ENCODE assay signal across 8 cellular contexts in genomic region chr16:589658-590159, GRCh38. TPM values are rescaled to one million over a fixed set of nuclear protein-coding genes. Genes with fewer than 3 reads are reported as not detected.
DNase-seq lines count a peak whose midpoint lies in the region; ATAC-seq and TF ChIP-seq lines count a peak whose summit lies in the region.

TSS of gene RAB40C (plus strand) at chr16:590066. CDS start at chr16:590292, 226 bp downstream.

- H3K36me3 ChIP-seq in left lung, result no peaks in the 10 kb centered on the region

- peaks cover 42 to 63% of the 10 kb centered on the region in 2 donors for H3K4me1 ChIP-seq in left lung

- no peaks in the 10 kb centered on the region for H3K9me3 ChIP-seq in left lung

- DNase-seq in CD14-positive monocyte (ENCODE audit: low spot score), result peak; percentile 99
- peak; percentile 99 for DNase-seq in NCI-H69 (lab: John Stamatoyannopoulos, UW)
- peak; percentile 99 for DNase-seq in activated CD4-positive, alpha-beta T cell treated with anti-CD3 and anti-CD28 coated beads, Interleukin-2, amount 50 U/mL, for 1 hour
- peak; percentile 71 for DNase-seq in cortex of kidney (lab: John Stamatoyannopoulos, UW)
- DNase-seq in left lung, result peak; percentile 97 to 100
- peak; percentile 99 for DNase-seq in stimulated activated CD4-positive, alpha-beta T cell treated with anti-CD3 and anti-CD28 coated beads, Interleukin-2, amount 100 ng/mL, for 4 hours (ENCODE audit: low read depth)

- H3K27ac ChIP-seq in left lung, result peak within 1 kb of the TSS; percentile 96 to 98

- ATAC-seq in GM19395 (IDR thresholded peaks at IDR 0.05; ENCODE audit: unreplicated experiment) (peak; percentile 71), HG03521 (IDR thresholded peaks at IDR 0.05; ENCODE audit: unreplicated experiment) (peak; percentile 67), left lung (peak; percentile 87)

- peak within 1 kb of the TSS; percentile 84 to 90 for H3K4me3 ChIP-seq in left lung

- H3K36me3 Mint-ChIP-seq in CD14-positive monocyte, result peaks cover 7% of the 10 kb centered on the region in 2 donors

- H3K27ac Mint-ChIP-seq in CD14-positive monocyte, result peak within 1 kb of the TSS; percentile 98 to 100 (median 99)

- H3K4me3 Mint-ChIP-seq in CD14-positive monocyte, result peak within 1 kb of the TSS; percentile 91 to 99

- H3K27me3 ChIP-seq in left lung, result no peaks in the 10 kb centered on the region

- H3K27me3 Mint-ChIP-seq in CD14-positive monocyte (ENCODE audit: low read depth in 3 of 3), result peaks cover 3 to 15% (median 12%) of the 10 kb centered on the region in 3 donors

- H3K9me3 Mint-ChIP-seq in CD14-positive monocyte, result peaks cover 0 to 3% (median 0%) of the 10 kb centered on the region in 7 donors

- TF ChIP-seq CTCF in CD14-positive monocyte (IDR thresholded peaks at IDR 0.05) (no peak), left lung (IDR thresholded peaks at IDR 0.05) (no peak)

- intact Hi-C loops in CD14-positive monocyte (cut with micrococcal nuclease) (loop anchor here (2.0 to 5.0 kb wide), 3 partner anchors 47 to 93 kb away; partner anchors contain the start of genes JMJD8 (in 2 of the 2), METTL26 (in 2 of the 2), STUB1 (in 2 of the 2) and CAPN15 (in 1 of the 2)), left lung (cut with DNase I) (no loop called here)

- H3K4me1 Mint-ChIP-seq in CD14-positive monocyte, result peaks cover 54% of the 10 kb centered on the region

RNA-seq across cellular contexts. Expression of gene RAB40C, which starts in this region (rescaled TPM):
- polyA plus RNA-seq in CD14-positive monocyte, result 10 to 100 TPM; 10.0 to 10.9 TPM
- 10 to 100 TPM; 32.1 to 32.9 TPM for total RNA-seq in left lung

Comparison
In these comparisons a context has a peak if more than half of its experiments do, and no peak if none do; other contexts are left out.
1. Peak in every context shown above with its lines: DNase-seq, ATAC-seq, H3K4me3 ChIP-seq and H3K27ac ChIP-seq.
2. intact Hi-C loops: an anchor here in CD14-positive monocyte (2.0 to 5.0 kb wide); none called in left lung.